1 cellular context compared by ENCODE assay signal in genomic region chr11:393219-394033, GRCh38.
TF ChIP-seq lines count a peak whose summit lies in the region.

No MANE protein-coding gene starts in this region.

TF ChIP-seq in H1, 55 proteins besides CTCF, POLR2A, EP300 and RAD21:
- no peak for TF ChIP-seq SP1 (IDR thresholded peaks at IDR 0.05; ENCODE audit: low read depth, low read length)
- TF ChIP-seq RXRA (IDR thresholded peaks at IDR 0.05; ENCODE audit: insufficient read depth, low read depth, low read length), result no peak
- TF ChIP-seq CEBPB (IDR thresholded peaks at IDR 0.05; ENCODE audit: low read depth, low read length), result no peak
- TF ChIP-seq KDM4A (IDR thresholded peaks at IDR 0.05; ENCODE audit: low read depth, low read length, severe bottlenecking), result no peak
- TF ChIP-seq TAF7 (optimal IDR thresholded peaks at IDR 0.05; ENCODE audit: borderline replicate concordance, low read depth, low read length), result no peak
